ENCODE assay signal across 19 cellular contexts in the genomic region with DNA sequence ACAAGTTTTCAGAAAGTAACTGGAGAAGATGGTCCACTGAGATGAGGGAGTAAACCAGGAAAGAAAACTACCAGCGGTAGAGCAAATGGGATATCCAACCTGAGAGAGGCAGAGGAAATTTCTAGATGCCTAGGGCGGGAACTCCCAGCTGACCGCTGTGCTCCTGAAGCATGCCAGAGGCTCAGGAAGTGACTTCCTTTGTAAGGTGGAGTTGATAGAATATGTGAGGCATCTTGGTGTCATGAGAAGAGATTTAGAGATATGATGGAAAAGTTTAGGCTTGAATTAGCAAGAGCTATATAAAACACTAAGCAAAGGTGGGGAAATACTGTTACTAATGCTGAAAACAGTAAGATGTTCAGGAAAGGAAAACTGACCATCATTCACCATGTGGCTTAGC.
DNase-seq lines count a peak whose midpoint lies in the region; ATAC-seq and TF ChIP-seq lines count a peak whose summit lies in the region.
"Had no signal": no experiment of that assay in that cellular context is flagged by ENCODE, and none has a peak within 500 bp of the region (broad histone marks: within the 10 kb centered on the region; RNA-seq: fewer than 3 reads in every experiment).

No MANE protein-coding gene starts in this region.

- H3K4me2 ChIP-seq in mammary epithelial cell (ENCODE audit: insufficient read depth, low read depth, low read length), result no peak overlapping the region
- H3K4me2 ChIP-seq: A549, GM23338 had no signal

- H2AFZ ChIP-seq in mammary epithelial cell (ENCODE audit: low read depth, low read length), result no peak overlapping the region
- H2AFZ ChIP-seq: GM23338 had no signal

- no peaks in the 10 kb centered on the region for H3K9me3 ChIP-seq in mammary epithelial cell (replicated peaks; ENCODE audit: insufficient read depth, low read length)
- H3K9me3 ChIP-seq in breast epithelium, result no peaks in the 10 kb centered on the region
- H3K9me3 ChIP-seq: A549 had no signal

- H3K27ac Mint-ChIP-seq in stimulated activated memory B cell treated with anti-CD40 and anti-IgM and Interleukin-4, amounts not matched to agents 10 μg/mL and 1 μg/mL and 100 μg/mL, for 72 hours, result peak overlapping the region; percentile 15
- no peak overlapping the region for H3K27ac Mint-ChIP-seq in nephron progenitor cell
- H3K27ac Mint-ChIP-seq: CD14-positive monocyte, GM23338 had no signal

- H3K27ac ChIP-seq in mammary epithelial cell (ENCODE audit: insufficient read depth, low read depth, low read length) (no peak overlapping the region), breast epithelium (no peak overlapping the region), foreskin keratinocyte (no peak overlapping the region)
- H3K27ac ChIP-seq: A549 had no signal

- no peak overlapping the region for H3K9ac ChIP-seq in mammary epithelial cell (ENCODE audit: insufficient read depth, low read length)

- H3K4me3 Mint-ChIP-seq in stimulated activated memory B cell treated with anti-CD40 and anti-IgM and Interleukin-4, amounts not matched to agents 10 μg/mL and 1 μg/mL and 100 μg/mL, for 72 hours, result no peak overlapping the region
- no peak overlapping the region for H3K4me3 Mint-ChIP-seq in nephron progenitor cell
- H3K4me3 Mint-ChIP-seq: CD14-positive monocyte, GM23338 had no signal

- H3K4me1 ChIP-seq in mammary epithelial cell (ENCODE audit: insufficient read depth, low read length) (peaks cover 9% of the 10 kb centered on the region), breast epithelium (no peaks in the 10 kb centered on the region), foreskin keratinocyte (peaks cover 7% of the 10 kb centered on the region)

- peaks cover 74% of the 10 kb centered on the region for H3K36me3 Mint-ChIP-seq in stimulated activated memory B cell treated with anti-CD40 and anti-IgM and Interleukin-4, amounts not matched to agents 10 μg/mL and 1 μg/mL and 100 μg/mL, for 72 hours
- peaks cover 26% of the 10 kb centered on the region for H3K36me3 Mint-ChIP-seq in nephron progenitor cell (ENCODE audit: low read depth)

- no peak for TF ChIP-seq CTCF in mammary epithelial cell (conservative IDR thresholded peaks at IDR 0.05 in 1 of 2, IDR thresholded peaks at IDR 0.05 in 1 of 2; ENCODE audit: extremely low read depth in 1 of 2, insufficient read depth in 1 of 2, low read depth in 1 of 2, low read length in 2 of 2)
- TF ChIP-seq CTCF in breast epithelium (IDR thresholded peaks at IDR 0.05), result no peak
- TF ChIP-seq CTCF in foreskin keratinocyte (conservative IDR thresholded peaks at IDR 0.05), result no peak
- TF ChIP-seq CTCF in nephron progenitor cell (IDR thresholded peaks at IDR 0.05), result no peak

- peak; percentile 63 for DNase-seq in mammary epithelial cell
- no peak for DNase-seq in breast epithelium (ENCODE audit: low spot score in 2 of 2)
- peak; percentile 22 for DNase-seq in NCI-H226
- peak; percentile 22 to 69 for DNase-seq in foreskin keratinocyte
- DNase-seq in stimulated activated CD4-positive, alpha-beta T cell treated with anti-CD3 and anti-CD28 coated beads, Interleukin-1b, Interleukin-23, amount 100 ng/mL, for 48 hours, result no peak
- no peak for DNase-seq in nephron progenitor cell
- DNase-seq: COR-L47, DMS153, KBM-7, NCI-H1436, NCI-H2029, NCI-H2171, NCI-H748 treated with DMSO at 0.1 percent for 48 hours, PC-3 had no signal

- H3K27me3 Mint-ChIP-seq in stimulated activated memory B cell treated with anti-CD40 and anti-IgM and Interleukin-4, amounts not matched to agents 10 μg/mL and 1 μg/mL and 100 μg/mL, for 72 hours, result no peaks in the 10 kb centered on the region
- H3K27me3 Mint-ChIP-seq in nephron progenitor cell (ENCODE audit: low read depth, poor library complexity), result peaks cover 3% of the 10 kb centered on the region

- CTCF ChIA-PET in mammary epithelial cell (lab: Charles Lee; ENCODE audit: low non-redundant PET), result no interaction called here

- intact Hi-C loops in mammary epithelial cell (cut with micrococcal nuclease) (no loop called here), breast epithelium (cut with DNase I; ENCODE audit: low total_unique reads) (no loop called here)

- H3K79me2 ChIP-seq in mammary epithelial cell (ENCODE audit: insufficient read depth, low read length), result peaks cover 99% of the 10 kb centered on the region

- H3K36me3 ChIP-seq in mammary epithelial cell (ENCODE audit: insufficient read depth, low read length), result no peaks in the 10 kb centered on the region
- H3K36me3 ChIP-seq in breast epithelium, result no peaks in the 10 kb centered on the region

- no TSS peak for BruUV-seq in mammary epithelial cell (replicated peaks; lab: Mats Ljungman, UMichigan)

- WGBS in mammary epithelial cell (ENCODE audit: low coverage, missing lambda C conversion rate), result 94% methylated on average over 3 of the region's 3 CpGs

- H3K9me3 Mint-ChIP-seq in stimulated activated memory B cell treated with anti-CD40 and anti-IgM and Interleukin-4, amounts not matched to agents 10 μg/mL and 1 μg/mL and 100 μg/mL, for 72 hours, result peaks cover 4% of the 10 kb centered on the region
- peaks cover 11% of the 10 kb centered on the region for H3K9me3 Mint-ChIP-seq in nephron progenitor cell
- H3K9me3 Mint-ChIP-seq: GM23338 had no signal

- peaks cover 2% of the 10 kb centered on the region for H4K20me1 ChIP-seq in mammary epithelial cell (ENCODE audit: insufficient read depth, low read length)

- dilution Hi-C loops in mammary epithelial cell (cut with HindIII; ENCODE audit: low sequenced_read_pairs), result no loop called here

- H3K4me3 ChIP-seq in mammary epithelial cell (replicated peaks in 1 of 3; ENCODE audit: insufficient read depth in 1 of 3, low read depth in 2 of 3, low read length in 3 of 3) (no peak overlapping the region), breast epithelium (no peak overlapping the region)
- H3K4me3 ChIP-seq: A549, GM23338 had no signal

- ATAC-seq in foreskin keratinocyte (no peak), GM19351 (IDR thresholded peaks at IDR 0.05; ENCODE audit: unreplicated experiment) (no peak)
- no peak for ATAC-seq in stimulated activated memory B cell treated with anti-CD40 and anti-IgM and Interleukin-4, amounts not matched to agents 10 μg/mL and 1 μg/mL and 100 μg/mL, for 72 hours
- ATAC-seq: A549, GM23338, PC-3 had no signal

- in situ Hi-C loops in mammary epithelial cell (cut with MboI; ENCODE audit: low sequenced_read_pairs in 2 of 2), result no loop called here

- H3K27me3 ChIP-seq in mammary epithelial cell (ENCODE audit: insufficient read depth, low read length) (no peaks in the 10 kb centered on the region), breast epithelium (no peaks in the 10 kb centered on the region), foreskin keratinocyte (no peaks in the 10 kb centered on the region)

- H3K4me1 Mint-ChIP-seq in stimulated activated memory B cell treated with anti-CD40 and anti-IgM and Interleukin-4, amounts not matched to agents 10 μg/mL and 1 μg/mL and 100 μg/mL, for 72 hours, result peaks cover 88% of the 10 kb centered on the region
- H3K4me1 Mint-ChIP-seq in nephron progenitor cell, result peaks cover 22% of the 10 kb centered on the region

- no peak for TF ChIP-seq POLR2A in breast epithelium (IDR thresholded peaks at IDR 0.05)

Comparison
In these comparisons a context has a peak if more than half of its experiments do, and no peak if none do; other contexts are left out.
1. DNase-seq: peak in mammary epithelial cell (single experiment), NCI-H226 (single experiment) and foreskin keratinocyte (2 of 2); none in breast epithelium (0 of 2), stimulated activated CD4-positive, alpha-beta T cell treated with anti-CD3 and anti-CD28 coated beads, Interleukin-1b, Interleukin-23, amount 100 ng/mL, for 48 hours (single experiment) and nephron progenitor cell (single experiment).